In the genomic region with DNA sequence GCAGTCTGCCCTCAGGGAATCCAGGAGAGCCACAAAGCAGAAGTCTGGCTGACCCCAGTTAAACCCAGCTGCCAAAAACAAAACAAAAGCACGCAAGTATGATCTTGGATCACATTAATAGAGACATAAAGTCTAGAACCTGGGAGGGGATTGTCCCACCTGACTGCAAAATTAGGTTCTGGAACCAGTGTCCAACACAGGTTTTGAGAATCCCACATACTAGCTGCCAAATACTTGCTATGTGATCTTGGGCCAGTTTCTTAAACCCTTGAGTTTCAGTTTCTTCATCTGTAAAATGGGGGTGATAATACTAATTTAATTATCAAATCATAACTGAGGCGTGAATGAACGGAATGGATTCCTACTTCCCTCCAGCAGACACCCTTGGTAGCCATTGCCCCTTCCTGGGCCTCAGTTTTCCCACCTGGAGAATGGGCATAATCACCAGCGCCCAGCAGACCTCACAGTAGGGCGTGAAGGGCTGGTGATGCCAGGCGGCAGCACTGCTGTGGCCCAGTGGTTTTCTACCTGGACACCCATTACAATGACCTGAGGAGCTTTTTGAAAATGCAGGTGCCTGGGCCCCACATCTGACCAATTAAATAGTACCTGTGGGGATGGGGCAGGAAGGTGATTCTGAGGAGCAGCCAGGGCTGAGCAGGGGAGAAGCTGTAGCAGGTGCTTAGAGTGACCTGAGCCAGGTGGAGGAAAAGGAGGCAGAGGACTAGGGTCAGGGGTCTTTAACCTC, we compare ENCODE assay signal across 15 cellular contexts. TPM values are rescaled to one million over a fixed set of nuclear protein-coding genes. Genes with fewer than 3 reads are reported as not detected.
"Had no signal": no experiment of that assay in that cellular context is flagged by ENCODE, and none has a peak within 500 bp of the region (broad histone marks: within the 10 kb centered on the region; RNA-seq: fewer than 3 reads in every experiment).

No MANE protein-coding gene starts in this region.

- H3K4me3 ChIP-seq: gastrocnemius medialis, prostate gland, sigmoid colon had no signal

- H3K9me3 ChIP-seq: prostate gland, testis had no signal

- H3K36me3 ChIP-seq: prostate gland, sigmoid colon, WERI-Rb-1 had no signal

- H3K27me3 Mint-ChIP-seq: activated CD8-positive, alpha-beta T cell treated with anti-CD3 and anti-CD28 coated beads for 36 hours; activated naive CD4-positive, alpha-beta T cell treated with anti-CD3 and anti-CD28 coated beads, Interleukin-2, amount 50 U/mL, for 24 hours had no signal

- H3K27ac ChIP-seq: gastrocnemius medialis, prostate gland, sigmoid colon, testis, WERI-Rb-1 had no signal

- H3K27ac Mint-ChIP-seq: activated CD4-positive, alpha-beta T cell treated with anti-CD3 and anti-CD28 coated beads for 36 hours; activated CD8-positive, alpha-beta T cell treated with anti-CD3 and anti-CD28 coated beads for 36 hours; activated naive CD4-positive, alpha-beta T cell treated with anti-CD3 and anti-CD28 coated beads, Interleukin-2, amount 50 U/mL, for 24 hours; nephron progenitor cell; stimulated activated effector memory CD8-positive, alpha-beta T cell treated with anti-CD3 and anti-CD28 coated beads, Interleukin-12 subunit alpha, Interleukin-12 subunit beta, amount 100 ng/mL, for 72 hours; type B pancreatic cell had no signal

- FAIRE-seq: bronchial epithelial cell, keratinocyte had no signal

- H3K4me1 ChIP-seq: prostate gland had no signal

- H3K4me3 Mint-ChIP-seq: activated CD4-positive, alpha-beta T cell treated with anti-CD3 and anti-CD28 coated beads for 36 hours; activated CD8-positive, alpha-beta T cell treated with anti-CD3 and anti-CD28 coated beads for 36 hours; activated naive CD4-positive, alpha-beta T cell treated with anti-CD3 and anti-CD28 coated beads, Interleukin-2, amount 50 U/mL, for 24 hours; stimulated activated effector memory CD8-positive, alpha-beta T cell treated with anti-CD3 and anti-CD28 coated beads, Interleukin-12 subunit alpha, Interleukin-12 subunit beta, amount 100 ng/mL, for 72 hours; type B pancreatic cell had no signal

- H3K27me3 ChIP-seq: gastrocnemius medialis, sigmoid colon, testis had no signal

- DNase-seq: nephron progenitor cell, testis, WERI-Rb-1 had no signal

- H3K9me3 Mint-ChIP-seq: stimulated activated effector memory CD8-positive, alpha-beta T cell treated with anti-CD3 and anti-CD28 coated beads, Interleukin-12 subunit alpha, Interleukin-12 subunit beta, amount 100 ng/mL, for 72 hours had no signal

- H3K36me3 Mint-ChIP-seq: activated naive CD4-positive, alpha-beta T cell treated with anti-CD3 and anti-CD28 coated beads, Interleukin-2, amount 50 U/mL, for 24 hours; stimulated activated effector memory CD8-positive, alpha-beta T cell treated with anti-CD3 and anti-CD28 coated beads, Interleukin-12 subunit alpha, Interleukin-12 subunit beta, amount 100 ng/mL, for 72 hours; type B pancreatic cell had no signal

RNA-seq across cellular contexts. Expression of a gene that starts 32.2 kb away (rescaled TPM):
- total RNA-seq: activated CD4-positive, alpha-beta T cell treated with anti-CD3 and anti-CD28 coated beads for 36 hours; activated CD8-positive, alpha-beta T cell treated with anti-CD3 and anti-CD28 coated beads for 36 hours; lung microvascular endothelial cell; T-helper 2 cell treated with Interferon-gamma antibody and Interleukin-4, amounts not matched to agents 100 ng/mL and 5 ng/mL, for 36 hours had no signal
